Comparison of ENCODE assay signal across 17 cellular contexts in genomic region chr1:110771245-110772022, GRCh38.
"Had no signal": no experiment of that assay in that cellular context is flagged by ENCODE, and none has a peak within 500 bp of the region (broad histone marks: within the 10 kb centered on the region; RNA-seq: fewer than 3 reads in every experiment).

No MANE protein-coding gene starts in this region.

- FAIRE-seq: kidney had no signal

- DNase-seq: activated B cell treated with CpG ODN at 0.5 μM for 24 hours; activated CD4-positive, alpha-beta T cell treated with anti-CD3 and anti-CD28 coated beads for 36 hours; activated CD4-positive, alpha-beta T cell treated with anti-CD3 and anti-CD28 coated beads, Interleukin-2, amount 50 U/mL, for 4 hours; activated CD8-positive, alpha-beta memory T cell treated with anti-CD3 and anti-CD28 coated beads, Interleukin-2, amount 50 U/mL, for 48 hours; activated naive CD4-positive, alpha-beta T cell treated with Interleukin-2 at 50 U/mL for 16 hours; activated naive CD8-positive, alpha-beta T cell treated with anti-CD3 and anti-CD28 coated beads for 36 hours; activated T-cell treated with anti-CD3 and anti-CD28 coated beads, Interleukin-2, amount 50 U/mL, for 4 hours; cerebellar nuclear complex; foreskin fibroblast; kidney; natural killer cell; stimulated activated CD4-positive, alpha-beta T cell treated with anti-CD3 and anti-CD28 coated beads, Interleukin-4, amount 100 ng/mL, for 24 hours; stimulated activated naive CD8-positive, alpha-beta T cell treated with anti-CD3 and anti-CD28 coated beads, Interleukin-15, Interleukin-2, amounts not matched to agents 100 U/mL and 50 U/mL, for 24 hours; T1000; upper lobe of right lung had no signal

- ATAC-seq: activated CD4-positive, alpha-beta T cell treated with anti-CD3 and anti-CD28 coated beads for 36 hours; activated T-cell treated with anti-CD3 and anti-CD28 coated beads, Interleukin-2, amount 50 U/mL, for 4 hours; left lobe of liver; natural killer cell; stimulated activated naive CD8-positive, alpha-beta T cell treated with anti-CD3 and anti-CD28 coated beads, Interleukin-15, Interleukin-2, amounts not matched to agents 100 U/mL and 50 U/mL, for 24 hours had no signal

- H3K4me1 ChIP-seq: upper lobe of right lung had no signal

- H3K27ac ChIP-seq: coronary artery, upper lobe of right lung had no signal

- H3K27me3 ChIP-seq: upper lobe of right lung had no signal

- H3K4me3 ChIP-seq: coronary artery, upper lobe of right lung had no signal

- H3K36me3 ChIP-seq: upper lobe of right lung had no signal

- H3K9me3 ChIP-seq: upper lobe of right lung had no signal
